8 cellular contexts compared by ENCODE assay signal in genomic region chr12:57175428-57176138, GRCh38. TPM values are rescaled to one million over a fixed set of nuclear protein-coding genes. Genes with fewer than 3 reads are reported as not detected.
DNase-seq lines count a peak whose midpoint lies in the region; ATAC-seq and TF ChIP-seq lines count a peak whose summit lies in the region.

No MANE protein-coding gene starts in this region.

- peak overlapping the region; percentile 76 to 91 (median 86) for H3K27ac ChIP-seq in esophagus squamous epithelium

- POLR2A ChIA-PET in AG04449 (lab: Yijun Ruan, JAX) = interaction anchor here (1.2 to 2.2 kb wide), 2 partner anchors 45 to 48 kb away, joined by 3 to 8 read pairs; partner anchors contain the start of gene LRP1

- H3K4me1 Mint-ChIP-seq in natural killer cell treated with Interleukin-12 subunit alpha and Interleukin-12 subunit beta and Interleukin-15 and Interleukin-18, amount 100 ng/mL, for 72 hours (ENCODE audit: low read depth in 2 of 2) = no peaks in the 10 kb centered on the region
- peaks cover 19% of the 10 kb centered on the region for H3K4me1 Mint-ChIP-seq in type B pancreatic cell (ENCODE audit: unreplicated experiment)

- H3K4me1 ChIP-seq in HAP-1 (peaks cover 3% of the 10 kb centered on the region; the same call in 1 of the 2 replicates), esophagus squamous epithelium (peaks cover 32 to 98% (median 40%) of the 10 kb centered on the region in 3 donors)

- DNase-seq in AG04449 (ENCODE audit: low read depth, low spot score) (no peak), HAP-1 (ENCODE audit: low spot score in 2 of 2) (peak; percentile 66 to 93), NCI-H748 treated with DMSO at 0.1 percent for 48 hours (lab: John Stamatoyannopoulos, UW) (peak; percentile 88), activated T-cell treated with anti-CD3 and anti-CD28 coated beads for 1 hour (ENCODE audit: low read depth) (peak; percentile 28), esophagus squamous epithelium (lab: John Stamatoyannopoulos, UW) (no peak), type B pancreatic cell (ENCODE audit: extremely low spot score, unreplicated experiment) (peak; percentile 85)
- peak; percentile 71 for DNase-seq in natural killer cell treated with Interleukin-12 subunit alpha and Interleukin-12 subunit beta and Interleukin-15 and Interleukin-18, amount 100 ng/mL, for 72 hours (ENCODE audit: low spot score)

- in situ Hi-C loops in HAP-1 (cut with MboI; ENCODE audit: low sequenced_read_pairs) = loop anchor here (5.0 kb wide), 1 partner anchor 108 kb away; no protein-coding TSS in a partner anchor

- peak in 1 of 4 donors; percentile 38 for TF ChIP-seq POLR2A in esophagus squamous epithelium (IDR thresholded peaks at IDR 0.05)

- H3K27me3 ChIP-seq in HAP-1 (ENCODE audit: low read depth) (no peaks in the 10 kb centered on the region), esophagus squamous epithelium (no peaks in the 10 kb centered on the region)

- H3K36me3 Mint-ChIP-seq in natural killer cell treated with Interleukin-12 subunit alpha and Interleukin-12 subunit beta and Interleukin-15 and Interleukin-18, amount 100 ng/mL, for 72 hours = no peaks in the 10 kb centered on the region
- peaks cover 20% of the 10 kb centered on the region for H3K36me3 Mint-ChIP-seq in type B pancreatic cell

- H3K4me3 Mint-ChIP-seq in natural killer cell treated with Interleukin-12 subunit alpha and Interleukin-12 subunit beta and Interleukin-15 and Interleukin-18, amount 100 ng/mL, for 72 hours = no peak overlapping the region
- no peak overlapping the region for H3K4me3 Mint-ChIP-seq in type B pancreatic cell

- peaks cover 0 to 4% of the 10 kb centered on the region in 2 donors for H3K27me3 Mint-ChIP-seq in natural killer cell treated with Interleukin-12 subunit alpha and Interleukin-12 subunit beta and Interleukin-15 and Interleukin-18, amount 100 ng/mL, for 72 hours
- no peaks in the 10 kb centered on the region for H3K27me3 Mint-ChIP-seq in type B pancreatic cell

- no peak overlapping the region for H3K27ac Mint-ChIP-seq in natural killer cell treated with Interleukin-12 subunit alpha and Interleukin-12 subunit beta and Interleukin-15 and Interleukin-18, amount 100 ng/mL, for 72 hours
- peak overlapping the region; percentile 41 for H3K27ac Mint-ChIP-seq in type B pancreatic cell

- intact Hi-C loops in esophagus squamous epithelium (cut with DNase I) = no loop called here

- H3K9me3 ChIP-seq in HAP-1 = no peaks in the 10 kb centered on the region
- H3K9me3 ChIP-seq in esophagus squamous epithelium = no peaks in the 10 kb centered on the region

- H3K4me3 ChIP-seq in AG04449 (ENCODE audit: low read depth, low read length) (no peak overlapping the region), HAP-1 (no peak overlapping the region), esophagus squamous epithelium (peak overlapping the region in 3 of 4 donors; percentile 5 to 21 (median 19))

- no peaks in the 10 kb centered on the region for H3K9me3 Mint-ChIP-seq in natural killer cell treated with Interleukin-12 subunit alpha and Interleukin-12 subunit beta and Interleukin-15 and Interleukin-18, amount 100 ng/mL, for 72 hours
- no peaks in the 10 kb centered on the region for H3K9me3 Mint-ChIP-seq in type B pancreatic cell

- 5 to 37% methylated on average over 4 to 8 of the region's 29 CpGs for WGBS in esophagus squamous epithelium, 2 donors

- CTCF ChIA-PET in AG04449 (lab: Yijun Ruan, JAX) = interaction anchor here (1.0 to 26.2 kb wide), 25 partner anchors 8 to 112 kb away, joined by 3 to 874 read pairs (median 5); partner anchors contain the start of genes LRP1, SHMT2 and STAT6

- peak; percentile 91 for TF ChIP-seq CTCF in AG04449 (IDR thresholded peaks at IDR 0.05; ENCODE audit: insufficient read depth, low read length, missing control alignments)
- peak; percentile 55 to 92 (median 84) for TF ChIP-seq CTCF in esophagus squamous epithelium (IDR thresholded peaks at IDR 0.05)
- TF ChIP-seq CTCF in type B pancreatic cell (conservative IDR thresholded peaks at IDR 0.05) = peak; percentile 82

- H3K36me3 ChIP-seq in HAP-1 (replicated peaks) (peaks cover 7% of the 10 kb centered on the region; the same call in 1 of the 2 replicates), esophagus squamous epithelium (peaks cover 30 to 81% (median 46%) of the 10 kb centered on the region in 3 donors)

- no peak for ATAC-seq in natural killer cell treated with Interleukin-12 subunit alpha and Interleukin-12 subunit beta and Interleukin-15 and Interleukin-18, amount 100 ng/mL, for 72 hours
- no peak for ATAC-seq in HG02870 (IDR thresholded peaks at IDR 0.05; ENCODE audit: unreplicated experiment)

RNA-seq across cellular contexts. Expression of gene LRP1-AS, which starts 28.2 kb away (rescaled TPM):
- not detected for total RNA-seq in esophagus squamous epithelium
- not detected for total RNA-seq in natural killer cell treated with Interleukin-12 subunit alpha and Interleukin-12 subunit beta and Interleukin-15 and Interleukin-18, amount 100 ng/mL, for 72 hours
- total RNA-seq in type B pancreatic cell (ENCODE audit: low replicate concordance) = not detected in 2 replicates

RNA-seq across cellular contexts. Expression of gene NXPH4, which starts 41.0 kb away (rescaled TPM):
- total RNA-seq in esophagus squamous epithelium (1 to 10 TPM in 2 of 4 donors, under 1 TPM in 2; 0.21 to 5.0 (median 2.5) TPM), type B pancreatic cell (ENCODE audit: low replicate concordance) (15.1 and 45.5 TPM in 2 replicates)
- under 1 TPM in 1 of 2 donors, not detected in 1; 0.73 TPM for total RNA-seq in natural killer cell treated with Interleukin-12 subunit alpha and Interleukin-12 subunit beta and Interleukin-15 and Interleukin-18, amount 100 ng/mL, for 72 hours

RNA-seq across cellular contexts. Expression of gene LRP1, which starts 47.3 kb away (rescaled TPM):
- total RNA-seq in esophagus squamous epithelium = 100 to 1,000 TPM in 1 of 4 donors, 10 to 100 TPM in 3; 60.8 to 147 (median 81.9) TPM
- total RNA-seq in natural killer cell treated with Interleukin-12 subunit alpha and Interleukin-12 subunit beta and Interleukin-15 and Interleukin-18, amount 100 ng/mL, for 72 hours = under 1 TPM; 0.42 to 0.45 TPM
- total RNA-seq in type B pancreatic cell (ENCODE audit: low replicate concordance) = 96.4 and 138 TPM in 2 replicates

RNA-seq across cellular contexts. Expression of gene SHMT2, which starts 53.9 kb away (rescaled TPM):
- 100 to 1,000 TPM in 1 of 4 donors, 10 to 100 TPM in 3; 56.1 to 104 (median 76.6) TPM for total RNA-seq in esophagus squamous epithelium
- total RNA-seq in natural killer cell treated with Interleukin-12 subunit alpha and Interleukin-12 subunit beta and Interleukin-15 and Interleukin-18, amount 100 ng/mL, for 72 hours = 100 to 1,000 TPM; 262 to 355 TPM
- total RNA-seq in type B pancreatic cell (ENCODE audit: low replicate concordance) = 108 and 131 TPM in 2 replicates

Comparison
In these comparisons a context has a peak if more than half of its experiments do, and no peak if none do; other contexts are left out.
1. DNase-seq: peak in HAP-1 (2 of 2), NCI-H748 treated with DMSO at 0.1 percent for 48 hours (single experiment), activated T-cell treated with anti-CD3 and anti-CD28 coated beads for 1 hour (single experiment), natural killer cell treated with Interleukin-12 subunit alpha and Interleukin-12 subunit beta and Interleukin-15 and Interleukin-18, amount 100 ng/mL, for 72 hours (single experiment) and type B pancreatic cell (single experiment); none in AG04449 (single experiment) and esophagus squamous epithelium (single experiment).
2. H3K4me3 ChIP-seq: peak in esophagus squamous epithelium (3 of 4); none in AG04449 (single experiment) and HAP-1 (single experiment).
3. RNA of gene LRP1, which starts 47.3 kb away (total RNA-seq): 96.4 to 138 TPM in type B pancreatic cell and 60.8 to 147 TPM in esophagus squamous epithelium; 0.42 to 0.45 TPM in natural killer cell treated with Interleukin-12 subunit alpha and Interleukin-12 subunit beta and Interleukin-15 and Interleukin-18, amount 100 ng/mL, for 72 hours; every median in the first group is over 10 times any median in the second.
4. Peak in every context shown above with its lines, with median percentiles within 50 percentile points of each other: CTCF ChIP-seq.